1 cellular context compared by ENCODE assay signal in the genomic region with DNA sequence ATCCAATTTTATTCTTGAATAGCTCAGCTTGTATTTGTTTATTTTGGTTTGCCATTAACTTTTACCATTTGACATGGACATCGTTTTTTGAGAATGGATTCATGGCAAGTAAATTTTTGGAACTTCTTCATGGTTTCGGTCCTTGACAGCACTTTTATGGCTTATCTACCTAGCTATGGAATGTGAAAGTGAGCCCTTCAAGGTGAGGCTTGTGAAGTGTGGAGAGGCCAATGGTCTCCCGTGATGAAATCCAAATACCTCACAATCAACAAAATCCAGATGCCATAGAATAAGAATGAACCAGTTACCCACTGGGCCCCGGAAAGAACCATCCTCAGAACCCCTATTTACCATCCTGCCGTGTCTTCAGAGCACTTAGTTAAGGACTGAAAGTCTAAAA.
TF ChIP-seq lines count a peak whose summit lies in the region.

No MANE protein-coding gene starts in this region.

TF ChIP-seq in GM23338, 12 proteins besides CTCF, POLR2A, EP300 and RAD21 (continued from another document):
- TF ChIP-seq, protein P1, sequence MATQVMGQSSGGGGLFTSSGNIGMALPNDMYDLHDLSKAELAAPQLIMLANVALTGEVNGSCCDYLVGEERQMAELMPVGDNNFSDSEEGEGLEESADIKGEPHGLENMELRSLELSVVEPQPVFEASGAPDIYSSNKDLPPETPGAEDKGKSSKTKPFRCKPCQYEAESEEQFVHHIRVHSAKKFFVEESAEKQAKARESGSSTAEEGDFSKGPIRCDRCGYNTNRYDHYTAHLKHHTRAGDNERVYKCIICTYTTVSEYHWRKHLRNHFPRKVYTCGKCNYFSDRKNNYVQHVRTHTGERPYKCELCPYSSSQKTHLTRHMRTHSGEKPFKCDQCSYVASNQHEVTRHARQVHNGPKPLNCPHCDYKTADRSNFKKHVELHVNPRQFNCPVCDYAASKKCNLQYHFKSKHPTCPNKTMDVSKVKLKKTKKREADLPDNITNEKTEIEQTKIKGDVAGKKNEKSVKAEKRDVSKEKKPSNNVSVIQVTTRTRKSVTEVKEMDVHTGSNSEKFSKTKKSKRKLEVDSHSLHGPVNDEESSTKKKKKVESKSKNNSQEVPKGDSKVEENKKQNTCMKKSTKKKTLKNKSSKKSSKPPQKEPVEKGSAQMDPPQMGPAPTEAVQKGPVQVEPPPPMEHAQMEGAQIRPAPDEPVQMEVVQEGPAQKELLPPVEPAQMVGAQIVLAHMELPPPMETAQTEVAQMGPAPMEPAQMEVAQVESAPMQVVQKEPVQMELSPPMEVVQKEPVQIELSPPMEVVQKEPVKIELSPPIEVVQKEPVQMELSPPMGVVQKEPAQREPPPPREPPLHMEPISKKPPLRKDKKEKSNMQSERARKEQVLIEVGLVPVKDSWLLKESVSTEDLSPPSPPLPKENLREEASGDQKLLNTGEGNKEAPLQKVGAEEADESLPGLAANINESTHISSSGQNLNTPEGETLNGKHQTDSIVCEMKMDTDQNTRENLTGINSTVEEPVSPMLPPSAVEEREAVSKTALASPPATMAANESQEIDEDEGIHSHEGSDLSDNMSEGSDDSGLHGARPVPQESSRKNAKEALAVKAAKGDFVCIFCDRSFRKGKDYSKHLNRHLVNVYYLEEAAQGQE (IDR thresholded peaks at IDR 0.05; ENCODE audit: unreplicated experiment), result no peak
- no peak for TF ChIP-seq STAT1 (IDR thresholded peaks at IDR 0.05; ENCODE audit: unreplicated experiment)
- no peak for TF ChIP-seq JUNB (IDR thresholded peaks at IDR 0.05; ENCODE audit: unreplicated experiment)
- no peak for TF ChIP-seq EZH2phosphoT487 (IDR thresholded peaks at IDR 0.05; ENCODE audit: unreplicated experiment)
